8 cellular contexts compared by ENCODE assay signal in genomic region chr6:33197431-33198048, GRCh38. TPM values are rescaled to one million over a fixed set of nuclear protein-coding genes. Genes with fewer than 3 reads are reported as not detected.
DNase-seq lines count a peak whose midpoint lies in the region; ATAC-seq and TF ChIP-seq lines count a peak whose summit lies in the region.

No MANE protein-coding gene starts in this region.

- POLR2A ChIA-PET in CD4-positive, alpha-beta T cell (lab: Charles Lee) = interaction anchor here (1.6 to 2.0 kb wide), 4 partner anchors 11 to 74 kb away, joined by 4 to 20 read pairs (median 9); partner anchors contain the start of genes RING1, RPS18 and VPS52

- peak overlapping the region; percentile 100 for H3K27ac Mint-ChIP-seq in CD4-positive, alpha-beta T cell
- H3K27ac Mint-ChIP-seq in activated naive CD4-positive, alpha-beta T cell treated with anti-CD3 and anti-CD28 coated beads, Interleukin-2, amount 50 U/mL, for 72 hours = peak overlapping the region in 1 of 2 donors; percentile 98

- peak; percentile 28 for ATAC-seq in CD4-positive, alpha-beta T cell (ENCODE audit: poor library complexity)
- ATAC-seq in activated naive CD4-positive, alpha-beta T cell treated with anti-CD3 and anti-CD28 coated beads, Interleukin-2, amount 50 U/mL, for 72 hours = peak; percentile 48 to 56
- ATAC-seq in heart left ventricle = peak; percentile 12 to 51 (median 27)
- peak; percentile 5 for ATAC-seq in sciatic nerve
- no peak for ATAC-seq in GM21360 (IDR thresholded peaks at IDR 0.05; ENCODE audit: unreplicated experiment)
- no peak for ATAC-seq in HG03135 (IDR thresholded peaks at IDR 0.05; ENCODE audit: unreplicated experiment)

- peaks cover 90% of the 10 kb centered on the region for H3K36me3 Mint-ChIP-seq in CD4-positive, alpha-beta T cell (ENCODE audit: low read depth)
- H3K36me3 Mint-ChIP-seq in activated naive CD4-positive, alpha-beta T cell treated with anti-CD3 and anti-CD28 coated beads, Interleukin-2, amount 50 U/mL, for 72 hours = peaks cover 27 to 48% of the 10 kb centered on the region in 2 donors

- TF ChIP-seq POLR2A in heart left ventricle (IDR thresholded peaks at IDR 0.05) = no peak

- H3K9me3 ChIP-seq in CD4-positive, alpha-beta T cell (ENCODE audit: control insufficient read depth, low read length) = no peaks in the 10 kb centered on the region
- H3K9me3 ChIP-seq in heart left ventricle = no peaks in the 10 kb centered on the region

- no peaks in the 10 kb centered on the region for H3K9me3 Mint-ChIP-seq in CD4-positive, alpha-beta T cell
- H3K9me3 Mint-ChIP-seq in activated naive CD4-positive, alpha-beta T cell treated with anti-CD3 and anti-CD28 coated beads, Interleukin-2, amount 50 U/mL, for 72 hours = no peaks in the 10 kb centered on the region

- no peak overlapping the region for H3K27ac ChIP-seq in CD4-positive, alpha-beta T cell (ENCODE audit: low read depth, low read length)
- H3K27ac ChIP-seq in heart left ventricle = peak overlapping the region in 4 of 12 donors; percentile 2 to 40 (median 30)

- H3K36me3 ChIP-seq in heart left ventricle = peaks cover 0 to 58% (median 43%) of the 10 kb centered on the region in 9 donors

- 24 to 26% (median 25%) methylated on average over 8 to 12 of the region's 12 CpGs for WGBS in heart left ventricle, 4 donors

- in situ Hi-C loops in GM13976 (cut with MboI; ENCODE audit: low sequenced_read_pairs, unreplicated experiment) = no loop called here

- TF ChIP-seq CTCF in CD4-positive, alpha-beta T cell (IDR thresholded peaks at IDR 0.05) = peak; percentile 69
- TF ChIP-seq CTCF in GM13976 (IDR thresholded peaks at IDR 0.05; ENCODE audit: borderline replicate concordance, control extremely low read depth, extremely low read depth, insufficient read depth, missing control alignments) = peak; percentile 59
- peak; percentile 53 to 78 (median 68) for TF ChIP-seq CTCF in heart left ventricle (IDR thresholded peaks at IDR 0.05)

- peaks cover 64% of the 10 kb centered on the region for H3K4me1 Mint-ChIP-seq in CD4-positive, alpha-beta T cell (ENCODE audit: low read depth)

- H3K27me3 ChIP-seq in CD4-positive, alpha-beta T cell (ENCODE audit: control insufficient read depth, insufficient read depth, low read length) = no peaks in the 10 kb centered on the region
- H3K27me3 ChIP-seq in heart left ventricle = peaks cover 0 to 2% (median 0%) of the 10 kb centered on the region in 9 donors

- intact Hi-C loops in CD4-positive, alpha-beta T cell (cut with DNase I, micrococcal nuclease) = loop anchor here (1.0 to 5.0 kb wide), 3 partner anchors 36 to 1000 kb away; no protein-coding TSS in a partner anchor
- intact Hi-C loops in heart left ventricle (cut with DNase I) = loop anchor here in 8 of 10 donors (2.0 to 5.0 kb wide), 3 partner anchors 35 to 37 kb away; no protein-coding TSS in a partner anchor
- intact Hi-C loops in sciatic nerve (cut with DNase I) = loop anchor here (5.0 kb wide), 1 partner anchor 35 kb away; no protein-coding TSS in a partner anchor

- peak overlapping the region; percentile 78 for H3K4me3 Mint-ChIP-seq in CD4-positive, alpha-beta T cell

- no peak overlapping the region for H3K4me3 ChIP-seq in heart left ventricle

- H3K4me1 ChIP-seq in heart left ventricle = peaks cover 3 to 69% (median 44%) of the 10 kb centered on the region in 12 donors

- peak in 1 of 10 experiments; percentile 19 for DNase-seq in CD4-positive, alpha-beta T cell
- DNase-seq in GM13976 (ENCODE audit: low spot score) (peak; percentile 77), NCI-H524 (lab: John Stamatoyannopoulos, UW) (peak; percentile 45 to 55), heart left ventricle (peak in 3 of 5 donors; percentile 35 to 60 (median 54)), sciatic nerve (ENCODE audit: low spot score) (no peak)
- no peak for DNase-seq in activated naive CD4-positive, alpha-beta T cell treated with anti-CD3 and anti-CD28 coated beads, Interleukin-2, amount 50 U/mL, for 72 hours (ENCODE audit: low spot score in 2 of 2)

- peaks cover 5% of the 10 kb centered on the region for H3K27me3 Mint-ChIP-seq in CD4-positive, alpha-beta T cell

- CTCF ChIA-PET in CD4-positive, alpha-beta T cell (lab: Charles Lee) = interaction anchor here (0.5 to 4.2 kb wide), 14 partner anchors 11 to 232 kb away, joined by 3 to 24 read pairs (median 4); partner anchors contain the start of genes B3GALT4 and RING1

RNA-seq across cellular contexts. Expression of gene RXRB, which starts 2.9 kb away (rescaled TPM):
- 10 to 100 TPM; 42.9 to 45.0 TPM for total RNA-seq in CD4-positive, alpha-beta T cell
- total RNA-seq in activated naive CD4-positive, alpha-beta T cell treated with anti-CD3 and anti-CD28 coated beads, Interleukin-2, amount 50 U/mL, for 72 hours = 10 to 100 TPM; 46.6 to 89.0 TPM
- total RNA-seq in heart left ventricle (10 to 100 TPM; 20.7 to 39.6 (median 33.4) TPM), sciatic nerve (54.0 TPM)
- polyA plus RNA-seq in heart left ventricle = 10 to 100 TPM; 24.6 to 29.8 TPM

RNA-seq across cellular contexts. Expression of gene SLC39A7, which starts 3.1 kb away (rescaled TPM):
- total RNA-seq in CD4-positive, alpha-beta T cell = 1 to 10 TPM; 8.6 to 9.6 TPM
- total RNA-seq in activated naive CD4-positive, alpha-beta T cell treated with anti-CD3 and anti-CD28 coated beads, Interleukin-2, amount 50 U/mL, for 72 hours = 10 to 100 TPM; 45.8 to 78.2 TPM
- total RNA-seq in heart left ventricle (10 to 100 TPM; 42.4 to 70.4 (median 55.3) TPM), sciatic nerve (65.3 TPM)
- polyA plus RNA-seq in heart left ventricle = 100 to 1,000 TPM in 1 of 2 donors, 10 to 100 TPM in 1; 39.9 to 197 TPM

RNA-seq across cellular contexts. Expression of gene COL11A2, which starts 5.3 kb away (rescaled TPM):
- total RNA-seq in CD4-positive, alpha-beta T cell = 1 to 10 TPM; 2.8 to 3.0 TPM
- 1 to 10 TPM; 1.8 to 4.6 TPM for total RNA-seq in activated naive CD4-positive, alpha-beta T cell treated with anti-CD3 and anti-CD28 coated beads, Interleukin-2, amount 50 U/mL, for 72 hours
- 1 to 10 TPM in 4 of 9 donors, under 1 TPM in 5; 0.42 to 2.3 (median 0.93) TPM for total RNA-seq in heart left ventricle
- 1 to 10 TPM in 1 of 2 donors, under 1 TPM in 1; 0.39 to 4.9 TPM for polyA plus RNA-seq in heart left ventricle
- 5.6 TPM for total RNA-seq in sciatic nerve

RNA-seq across cellular contexts. Expression of gene HSD17B8, which starts 6.9 kb away (rescaled TPM):
- 10 to 100 TPM in 1 of 2 experiments, 1 to 10 TPM in 1; 8.6 to 10.5 TPM for total RNA-seq in CD4-positive, alpha-beta T cell
- total RNA-seq in activated naive CD4-positive, alpha-beta T cell treated with anti-CD3 and anti-CD28 coated beads, Interleukin-2, amount 50 U/mL, for 72 hours = 10 to 100 TPM; 14.7 to 17.5 TPM
- total RNA-seq in heart left ventricle (10 to 100 TPM; 15.8 to 31.7 (median 18.8) TPM), sciatic nerve (12.7 TPM)
- polyA plus RNA-seq in heart left ventricle = 10 to 100 TPM; 16.7 to 17.9 TPM

RNA-seq across cellular contexts. Expression of gene RING1, which starts 10.8 kb away (rescaled TPM):
- 10 to 100 TPM; 27.1 to 28.6 TPM for total RNA-seq in CD4-positive, alpha-beta T cell
- 10 to 100 TPM; 30.3 to 46.5 TPM for total RNA-seq in activated naive CD4-positive, alpha-beta T cell treated with anti-CD3 and anti-CD28 coated beads, Interleukin-2, amount 50 U/mL, for 72 hours
- total RNA-seq in heart left ventricle (10 to 100 TPM in 8 of 9 donors, 1 to 10 TPM in 1; 8.4 to 32.2 (median 27.3) TPM), sciatic nerve (39.5 TPM)
- polyA plus RNA-seq in heart left ventricle = 10 to 100 TPM; 26.2 to 36.9 TPM

Comparison
In these comparisons a context has a peak if more than half of its experiments do, and no peak if none do; other contexts are left out.
1. ATAC-seq: peak in CD4-positive, alpha-beta T cell (single experiment), activated naive CD4-positive, alpha-beta T cell treated with anti-CD3 and anti-CD28 coated beads, Interleukin-2, amount 50 U/mL, for 72 hours (2 of 2), heart left ventricle (4 of 4) and sciatic nerve (single experiment); none in GM21360 (single experiment) and HG03135 (single experiment).
2. DNase-seq: peak in GM13976 (single experiment), NCI-H524 (2 of 2) and heart left ventricle (3 of 5); none in activated naive CD4-positive, alpha-beta T cell treated with anti-CD3 and anti-CD28 coated beads, Interleukin-2, amount 50 U/mL, for 72 hours (0 of 2) and sciatic nerve (single experiment).
3. Peak in every context shown above with its lines, with median percentiles within 50 percentile points of each other: CTCF ChIP-seq.